Comparison of ENCODE assay signal across 8 cellular contexts in genomic region chr13:79482271-79482970, GRCh38.
DNase-seq lines count a peak whose midpoint lies in the region; ATAC-seq and TF ChIP-seq lines count a peak whose summit lies in the region.

No MANE protein-coding gene starts in this region.

- H2AFZ ChIP-seq in DND-41 (ENCODE audit: low read depth, low read length) (no peak overlapping the region), OCI-LY1 (ENCODE audit: low read length) (no peak overlapping the region)

- H3K9me3 ChIP-seq in DND-41 (ENCODE audit: insufficient read depth, low read length, severe bottlenecking), result no peaks in the 10 kb centered on the region
- no peaks in the 10 kb centered on the region for H3K9me3 ChIP-seq in OCI-LY1 (ENCODE audit: low read length)
- H3K9me3 ChIP-seq in effector memory CD4-positive, alpha-beta T cell (ENCODE audit: control insufficient read depth, low read length), result no peaks in the 10 kb centered on the region

- H3K9ac ChIP-seq in DND-41 (ENCODE audit: low read depth, low read length) (peak overlapping the region; percentile 83), OCI-LY1 (ENCODE audit: low read length) (peak overlapping the region; percentile 78)

- H3K27me3 ChIP-seq in DND-41 (ENCODE audit: insufficient read depth, low read length, poor library complexity) (no peaks in the 10 kb centered on the region), OCI-LY1 (ENCODE audit: insufficient read depth, low read length) (no peaks in the 10 kb centered on the region)
- H3K27me3 ChIP-seq in effector memory CD4-positive, alpha-beta T cell (replicated peaks; ENCODE audit: control insufficient read depth, insufficient read depth, low read length, poor library complexity, severe bottlenecking), result no peaks in the 10 kb centered on the region

- H3K9me2 ChIP-seq in OCI-LY1 (ENCODE audit: low read depth, low read length), result no peaks in the 10 kb centered on the region

- H3K4me3 Mint-ChIP-seq in nephron progenitor cell, result peak overlapping the region; percentile 97

- H3K4me1 Mint-ChIP-seq in nephron progenitor cell, result peaks cover 45% of the 10 kb centered on the region

- H3K79me2 ChIP-seq in DND-41 (ENCODE audit: insufficient read depth, low read length) (peaks cover 61% of the 10 kb centered on the region), OCI-LY1 (ENCODE audit: insufficient read depth, low read length) (peaks cover 35% of the 10 kb centered on the region)

- no peak for DNase-seq in DND-41
- no peak for DNase-seq in effector memory CD4-positive, alpha-beta T cell
- no peak for DNase-seq in nephron progenitor cell
- no peak for DNase-seq in activated CD8-positive, alpha-beta memory T cell treated with anti-CD3 and anti-CD28 coated beads for 24 hours
- no peak for DNase-seq in cortex of kidney (lab: John Stamatoyannopoulos, UW)

- H3K27ac ChIP-seq in DND-41 (ENCODE audit: low read length), result peak overlapping the region; percentile 94
- H3K27ac ChIP-seq in OCI-LY1 (ENCODE audit: low read depth, low read length, poor library complexity, severe bottlenecking), result no peak overlapping the region
- no peak overlapping the region for H3K27ac ChIP-seq in effector memory CD4-positive, alpha-beta T cell (ENCODE audit: insufficient read depth, low read length, poor library complexity, severe bottlenecking)

- H3K9me3 Mint-ChIP-seq in nephron progenitor cell, result no peaks in the 10 kb centered on the region

- TF ChIP-seq CTCF in DND-41 (IDR thresholded peaks at IDR 0.05; ENCODE audit: borderline replicate concordance, extremely low read depth, low read length, poor library complexity, severe bottlenecking) (no peak), OCI-LY1 (IDR thresholded peaks at IDR 0.05; ENCODE audit: low read length) (no peak), nephron progenitor cell (IDR thresholded peaks at IDR 0.05) (no peak)

- H3K4me2 ChIP-seq in DND-41 (ENCODE audit: insufficient read depth, low read length) (peak overlapping the region; percentile 73), OCI-LY1 (ENCODE audit: low read length) (peak overlapping the region; percentile 89)

- H4K20me1 ChIP-seq in DND-41 (ENCODE audit: insufficient read depth, low read length), result peaks cover 13% of the 10 kb centered on the region; the same call in 1 of the 2 replicates
- H4K20me1 ChIP-seq in OCI-LY1 (ENCODE audit: insufficient read depth, low read length), result no peaks in the 10 kb centered on the region

- H3K36me3 Mint-ChIP-seq in nephron progenitor cell (ENCODE audit: low read depth), result no peaks in the 10 kb centered on the region

- no peaks in the 10 kb centered on the region for H3F3A ChIP-seq in OCI-LY1 (ENCODE audit: insufficient read depth, low read length)

- no peak overlapping the region for H3K27ac Mint-ChIP-seq in nephron progenitor cell

- H3K4me1 ChIP-seq in DND-41 (ENCODE audit: insufficient read depth, low read length) (peaks cover 56% of the 10 kb centered on the region), OCI-LY1 (ENCODE audit: insufficient read depth, low read length, severe bottlenecking) (peaks cover 25% of the 10 kb centered on the region)
- H3K4me1 ChIP-seq in effector memory CD4-positive, alpha-beta T cell (ENCODE audit: control insufficient read depth, insufficient read depth, low read length, poor library complexity, severe bottlenecking), result peaks cover 6% of the 10 kb centered on the region

- H3K27me3 Mint-ChIP-seq in nephron progenitor cell (ENCODE audit: low read depth, poor library complexity), result peaks cover 24% of the 10 kb centered on the region

- H3K4me3 ChIP-seq in DND-41 (ENCODE audit: low read depth in 1 of 2, low read length in 2 of 2) (peak overlapping the region; percentile 89 to 90), OCI-LY1 (ENCODE audit: low read depth, low read length, poor library complexity, severe bottlenecking) (peak overlapping the region; percentile 77)
- peak overlapping the region; percentile 83 for H3K4me3 ChIP-seq in effector memory CD4-positive, alpha-beta T cell (ENCODE audit: insufficient read depth, low read depth, low read length, poor library complexity, severe bottlenecking)

- H3K36me3 ChIP-seq in DND-41 (ENCODE audit: insufficient read depth, low read length) (peaks cover 30% of the 10 kb centered on the region), OCI-LY1 (ENCODE audit: insufficient read depth, low read length) (no peaks in the 10 kb centered on the region)
- H3K36me3 ChIP-seq in effector memory CD4-positive, alpha-beta T cell (ENCODE audit: control insufficient read depth, insufficient read depth, low read length), result no peaks in the 10 kb centered on the region

- no peak for ATAC-seq in DND-41 (ENCODE audit: insufficient read depth, low read depth)
- no peak for ATAC-seq in HG02870 (IDR thresholded peaks at IDR 0.05; ENCODE audit: unreplicated experiment)
- no peak for ATAC-seq in GM18520 (IDR thresholded peaks at IDR 0.05; ENCODE audit: unreplicated experiment)
